1 cellular context compared by ENCODE assay signal in genomic region chr2:127439343-127439742, GRCh38.
TF ChIP-seq lines count a peak whose summit lies in the region.

No MANE protein-coding gene starts in this region.

TF ChIP-seq in liver, 16 proteins besides CTCF, POLR2A, EP300 and RAD21 (continued from another document):
- TF ChIP-seq ZBTB33 (IDR thresholded peaks at IDR 0.05) (no peak), SP1 (IDR thresholded peaks at IDR 0.05) (no peak), TAF1 (conservative IDR thresholded peaks at IDR 0.05) (no peak)
TF ChIP-seq in liver: peak in this region for 0.
